Comparison of ENCODE assay signal across 20 cellular contexts in the genomic region with DNA sequence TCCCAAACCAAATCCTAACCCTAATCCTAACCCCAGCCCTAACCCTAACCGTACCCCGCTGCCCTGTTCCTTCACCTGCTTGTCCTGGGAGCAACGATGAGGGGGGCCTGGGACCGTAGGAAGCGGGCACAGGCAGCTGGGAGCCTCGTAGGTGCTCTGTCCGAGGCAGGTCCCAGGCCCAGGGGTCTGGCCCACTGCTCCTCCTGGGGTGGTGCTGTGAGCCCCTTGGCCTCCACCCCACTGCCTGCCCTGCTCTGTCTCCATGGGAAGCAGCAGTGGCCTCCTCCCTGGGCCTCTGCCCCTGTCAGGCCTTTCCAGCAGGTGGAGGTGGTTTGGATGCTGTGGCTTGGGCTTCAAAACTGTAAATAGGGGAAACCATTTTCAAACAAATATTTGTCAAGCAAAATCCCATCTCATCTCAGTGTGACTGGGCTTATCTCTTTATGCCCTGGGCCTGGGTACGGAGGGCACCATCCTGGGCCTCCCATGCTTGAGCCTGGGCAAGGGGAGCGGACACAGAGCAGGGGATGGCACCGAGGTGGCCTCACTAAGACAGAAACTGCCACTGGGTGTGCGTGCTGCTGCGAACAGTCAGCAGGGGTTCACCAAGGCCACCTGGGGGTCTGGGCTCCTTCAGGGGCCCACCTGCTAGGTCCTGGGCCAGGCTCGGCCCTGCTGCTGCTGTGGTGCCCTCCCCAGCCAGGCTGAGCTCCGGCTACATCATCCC. TPM values are rescaled to one million over a fixed set of nuclear protein-coding genes. Genes with fewer than 3 reads are reported as not detected.
A peak's percentile ranks its signal among the peaks of the same experiment; 100 is the strongest.
DNase-seq lines count a peak whose midpoint lies in the region; ATAC-seq and TF ChIP-seq lines count a peak whose summit lies in the region.
"Had no signal": no experiment of that assay in that cellular context is flagged by ENCODE, and none has a peak within 500 bp of the region (broad histone marks: within the 10 kb centered on the region; RNA-seq: fewer than 3 reads in every experiment).

No MANE protein-coding gene starts in this region.

- H3K9me3 ChIP-seq in Peyer's patch (no peaks in the 10 kb centered on the region), right cardiac atrium (ENCODE audit: control insufficient read depth, low read length) (no peaks in the 10 kb centered on the region)
- H3K9me3 ChIP-seq: ascending aorta, esophagus squamous epithelium, gastrocnemius medialis, upper lobe of left lung had no signal

- peak; percentile 42 for DNase-seq in H7
- peak in 2 of 3 donors; percentile 28 for DNase-seq in Peyer's patch
- peak in 2 of 3 donors; percentile 4 to 24 for DNase-seq in right cardiac atrium
- DNase-seq in retina: peak; percentile 3
- DNase-seq in COR-L47 (lab: John Stamatoyannopoulos, UW): no peak
- DNase-seq in amniotic stem cell (lab: John Stamatoyannopoulos, UW): no peak
- DNase-seq: activated CD4-positive, alpha-beta T cell treated with anti-CD3 and anti-CD28 coated beads, Interleukin-2, amount 10 ng/mL, durations not matched to agents 24 days and 14 days; cortex of kidney; esophagus squamous epithelium; hippocampal formation; naive B cell; NCI-H510A; stimulated activated CD4-positive, alpha-beta T cell treated with anti-CD3 and anti-CD28 coated beads, Interleukin-12 subunit alpha, Interleukin-12 subunit beta, amount 100 ng/mL, for 4 hours; stimulated activated CD4-positive, alpha-beta T cell treated with anti-CD3 and anti-CD28 coated beads, Interleukin-4, amount 100 ng/mL, for 1 hour had no signal

- H3K4me1 ChIP-seq in Peyer's patch: peaks cover 0 to 7% (median 0%) of the 10 kb centered on the region in 4 donors
- no peaks in the 10 kb centered on the region for H3K4me1 ChIP-seq in right cardiac atrium (ENCODE audit: control insufficient read depth, insufficient read depth, low read length)
- H3K4me1 ChIP-seq: ascending aorta, gastrocnemius medialis had no signal

- H3K27ac ChIP-seq in Peyer's patch: no peak overlapping the region
- H3K27ac ChIP-seq in right cardiac atrium (ENCODE audit: low read length): no peak overlapping the region
- H3K27ac ChIP-seq: ascending aorta, cardiac muscle cell, esophagus squamous epithelium, gastrocnemius medialis, upper lobe of left lung had no signal

- ATAC-seq in right cardiac atrium: no peak
- ATAC-seq in GM18505 (IDR thresholded peaks at IDR 0.05; ENCODE audit: unreplicated experiment): no peak
- ATAC-seq: gastrocnemius medialis, GM23338 had no signal

- H3K4me3 ChIP-seq in H7 (ENCODE audit: insufficient read depth, low read depth, low read length): no peak overlapping the region
- no peak overlapping the region for H3K4me3 ChIP-seq in Peyer's patch
- H3K4me3 ChIP-seq in right cardiac atrium (ENCODE audit: low read length): no peak overlapping the region
- H3K4me3 ChIP-seq: ascending aorta, cardiac muscle cell, esophagus squamous epithelium, gastrocnemius medialis, GM23338, upper lobe of left lung had no signal

- TF ChIP-seq CTCF in Peyer's patch (IDR thresholded peaks at IDR 0.05): no peak

- WGBS in right cardiac atrium: 94% methylated on average over 14 of the region's 14 CpGs

- intact Hi-C loops in right cardiac atrium (cut with DNase I): no loop called here

- H3K27me3 ChIP-seq in H7 (ENCODE audit: control insufficient read depth, insufficient read depth, low read length): peaks cover 31% of the 10 kb centered on the region
- H3K27me3 ChIP-seq in Peyer's patch: no peaks in the 10 kb centered on the region
- H3K27me3 ChIP-seq in right cardiac atrium (ENCODE audit: control insufficient read depth, insufficient read depth): no peaks in the 10 kb centered on the region

- H3K36me3 ChIP-seq in H7 (replicated peaks; ENCODE audit: control insufficient read depth, insufficient read depth, low read length) (no peaks in the 10 kb centered on the region), Peyer's patch (no peaks in the 10 kb centered on the region)
- H3K36me3 ChIP-seq: ascending aorta, cardiac muscle cell, esophagus squamous epithelium, gastrocnemius medialis, upper lobe of left lung had no signal

- TF ChIP-seq POLR2A in Peyer's patch (IDR thresholded peaks at IDR 0.05): no peak
- TF ChIP-seq POLR2A in GM18505 (IDR thresholded peaks at IDR 0.05; ENCODE audit: borderline replicate concordance, extremely low read depth, insufficient read depth, insufficient read length): no peak

RNA-seq across cellular contexts. Expression of a gene that starts 3.7 kb away (rescaled TPM):
- 1.3 and 3.3 TPM in 2 replicates for total RNA-seq in H7 (2014; rRNA removed; shearing (Covaris generic))
- total RNA-seq in Peyer's patch (10 to 100 TPM in 1 of 4 donors, 1 to 10 TPM in 2, not detected in 1; 1.6 to 31.8 (median 6.6) TPM), right cardiac atrium (1 to 10 TPM; 1.4 to 2.7 (median 2.0) TPM)
- 1.4 TPM for polyA plus RNA-seq in right cardiac atrium
- total RNA-seq: cardiac muscle cell had no signal
- polyA plus RNA-seq: cardiac muscle cell had no signal

Comparison
In these comparisons a context has a peak if more than half of its experiments do, and no peak if none do; other contexts are left out.
1. DNase-seq: peak in H7 (single experiment), Peyer's patch (2 of 3), right cardiac atrium (2 of 3) and retina (single experiment); none in COR-L47 (single experiment) and amniotic stem cell (single experiment).